Comparison of ENCODE assay signal across 8 cellular contexts in the genomic region with DNA sequence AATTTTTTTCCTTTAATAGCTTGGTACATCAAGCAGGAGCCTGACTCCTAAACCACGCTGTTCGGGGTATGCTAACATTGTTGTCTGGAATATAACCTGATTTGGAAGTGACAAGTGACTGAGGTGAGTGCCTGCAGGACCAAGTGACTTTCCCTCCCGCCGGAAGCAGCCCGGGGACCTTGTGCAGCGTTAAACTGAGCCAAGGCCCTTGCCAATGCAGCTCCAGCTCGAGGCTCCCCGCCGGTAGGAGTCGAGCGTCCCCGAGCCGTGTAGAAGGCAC. TPM values are rescaled to one million over a fixed set of nuclear protein-coding genes. Genes with fewer than 3 reads are reported as not detected.
DNase-seq lines count a peak whose midpoint lies in the region; ATAC-seq and TF ChIP-seq lines count a peak whose summit lies in the region.

No MANE protein-coding gene starts in this region.

- intact Hi-C loops in CD14-positive monocyte (cut with micrococcal nuclease), result no loop called here
- intact Hi-C loops in dendritic cell treated with granulocyte-macrophage colony-stimulating factor and Interleukin-4, amounts not matched to agents 40 ng/mL and 50 ng/mL, for 4 days (cut with micrococcal nuclease), result no loop called here
- intact Hi-C loops in CD4-positive, alpha-beta memory T cell (cut with micrococcal nuclease), result no loop called here

- no peak for DNase-seq in CD14-positive monocyte (ENCODE audit: low spot score)
- no peak for DNase-seq in naive B cell
- no peak for DNase-seq in CD4-positive, alpha-beta memory T cell
- DNase-seq in epidermal melanocyte (ENCODE audit: insufficient read length, low spot score), result no peak
- no peak for DNase-seq in activated naive CD4-positive, alpha-beta T cell treated with anti-CD3 and anti-CD28 coated beads, Interleukin-2, amount 10 ng/mL, durations not matched to agents 7 days and 5 days

- H3K4me1 ChIP-seq in CD4-positive, alpha-beta memory T cell (ENCODE audit: insufficient read depth, low read length), result no peaks in the 10 kb centered on the region

- POLR2A ChIA-PET in CD4-positive, alpha-beta memory T cell (lab: Charles Lee; ENCODE audit: partially characterized antibody), result no interaction called here

- H3K27ac Mint-ChIP-seq in CD14-positive monocyte (peak overlapping the region in 6 of 7 donors; percentile 30 to 83 (median 74)), naive B cell (no peak overlapping the region)
- peak overlapping the region; percentile 68 for H3K27ac Mint-ChIP-seq in dendritic cell treated with granulocyte-macrophage colony-stimulating factor and Interleukin-4, amounts not matched to agents 40 ng/mL and 50 ng/mL, for 4 days
- H3K27ac Mint-ChIP-seq in CD4-positive, alpha-beta memory T cell, result no peak overlapping the region
- no peak overlapping the region for H3K27ac Mint-ChIP-seq in activated naive CD4-positive, alpha-beta T cell treated with anti-CD3 and anti-CD28 coated beads, Interleukin-2, amount 10 ng/mL, durations not matched to agents 7 days and 5 days

- H3K27ac ChIP-seq in CD4-positive, alpha-beta memory T cell (ENCODE audit: low read depth, low read length), result no peak overlapping the region

- H3K4me1 Mint-ChIP-seq in CD14-positive monocyte, result peaks cover 56% of the 10 kb centered on the region
- H3K4me1 Mint-ChIP-seq in dendritic cell treated with granulocyte-macrophage colony-stimulating factor and Interleukin-4, amounts not matched to agents 40 ng/mL and 50 ng/mL, for 4 days (ENCODE audit: low read depth), result peaks cover 54% of the 10 kb centered on the region
- H3K4me1 Mint-ChIP-seq in naive B cell, result peaks cover 0 to 9% (median 0%) of the 10 kb centered on the region in 3 donors
- no peaks in the 10 kb centered on the region for H3K4me1 Mint-ChIP-seq in CD4-positive, alpha-beta memory T cell
- H3K4me1 Mint-ChIP-seq in activated naive CD4-positive, alpha-beta T cell treated with anti-CD3 and anti-CD28 coated beads, Interleukin-2, amount 10 ng/mL, durations not matched to agents 7 days and 5 days, result no peaks in the 10 kb centered on the region

- no peaks in the 10 kb centered on the region for H3K36me3 ChIP-seq in CD4-positive, alpha-beta memory T cell (ENCODE audit: insufficient read depth, low read length)

- TF ChIP-seq CTCF in CD14-positive monocyte (IDR thresholded peaks at IDR 0.05), result no peak

- peak; percentile 13 for ATAC-seq in HG02885 (IDR thresholded peaks at IDR 0.05; ENCODE audit: poor library complexity, unreplicated experiment)
- no peak for ATAC-seq in naive B cell (ENCODE audit: low read depth in 2 of 2)
- no peak for ATAC-seq in GM21526 (IDR thresholded peaks at IDR 0.05; ENCODE audit: low FRiP score, unreplicated experiment)

- H3K4me3 ChIP-seq in CD4-positive, alpha-beta memory T cell (ENCODE audit: low read length in 2 of 2), result no peak overlapping the region

- peaks cover 8% of the 10 kb centered on the region for H3K27me3 ChIP-seq in CD4-positive, alpha-beta memory T cell (ENCODE audit: insufficient read depth, low read length)

- CTCF ChIA-PET in CD4-positive, alpha-beta memory T cell (lab: Charles Lee; ENCODE audit: partially characterized antibody), result interaction anchor here (0.9 kb wide), 1 partner anchor 11 kb away, joined by 4 read pairs; no protein-coding TSS in a partner anchor
- CTCF ChIA-PET in activated naive CD4-positive, alpha-beta T cell treated with anti-CD3 and anti-CD28 coated beads, Interleukin-2, amount 10 ng/mL, durations not matched to agents 7 days and 5 days (lab: Charles Lee), result interaction anchor here (1.2 to 2.1 kb wide), 3 partner anchors 9 to 24 kb away, joined by 4 to 9 read pairs (median 7); no protein-coding TSS in a partner anchor

- H3K9me3 Mint-ChIP-seq in CD14-positive monocyte (peaks cover 0 to 3% (median 0%) of the 10 kb centered on the region in 7 donors), naive B cell (no peaks in the 10 kb centered on the region)
- no peaks in the 10 kb centered on the region for H3K9me3 Mint-ChIP-seq in dendritic cell treated with granulocyte-macrophage colony-stimulating factor and Interleukin-4, amounts not matched to agents 40 ng/mL and 50 ng/mL, for 4 days
- no peaks in the 10 kb centered on the region for H3K9me3 Mint-ChIP-seq in CD4-positive, alpha-beta memory T cell
- no peaks in the 10 kb centered on the region for H3K9me3 Mint-ChIP-seq in activated naive CD4-positive, alpha-beta T cell treated with anti-CD3 and anti-CD28 coated beads, Interleukin-2, amount 10 ng/mL, durations not matched to agents 7 days and 5 days

- no peaks in the 10 kb centered on the region for H3K9me3 ChIP-seq in CD4-positive, alpha-beta memory T cell (ENCODE audit: control insufficient read depth in 1 of 2, low read length in 2 of 2)

- H3K4me3 Mint-ChIP-seq in CD14-positive monocyte (peak overlapping the region; percentile 88 to 89), naive B cell (peak overlapping the region in 7 of 8 donors; percentile 34 to 77 (median 63))
- H3K4me3 Mint-ChIP-seq in dendritic cell treated with granulocyte-macrophage colony-stimulating factor and Interleukin-4, amounts not matched to agents 40 ng/mL and 50 ng/mL, for 4 days, result peak overlapping the region; percentile 83
- H3K4me3 Mint-ChIP-seq in CD4-positive, alpha-beta memory T cell, result peak overlapping the region in 2 of 8 donors; percentile 0 to 34
- H3K4me3 Mint-ChIP-seq in activated naive CD4-positive, alpha-beta T cell treated with anti-CD3 and anti-CD28 coated beads, Interleukin-2, amount 10 ng/mL, durations not matched to agents 7 days and 5 days, result no peak overlapping the region

- peaks cover 0 to 3% (median 0%) of the 10 kb centered on the region in 3 donors for H3K27me3 Mint-ChIP-seq in CD14-positive monocyte (ENCODE audit: low read depth in 3 of 3)
- peaks cover 7% of the 10 kb centered on the region for H3K27me3 Mint-ChIP-seq in dendritic cell treated with granulocyte-macrophage colony-stimulating factor and Interleukin-4, amounts not matched to agents 40 ng/mL and 50 ng/mL, for 4 days
- H3K27me3 Mint-ChIP-seq in naive B cell, result peaks cover 31 to 61% (median 41%) of the 10 kb centered on the region in 3 donors
- H3K27me3 Mint-ChIP-seq in CD4-positive, alpha-beta memory T cell, result peaks cover 31 to 38% of the 10 kb centered on the region in 2 donors
- peaks cover 61% of the 10 kb centered on the region for H3K27me3 Mint-ChIP-seq in activated naive CD4-positive, alpha-beta T cell treated with anti-CD3 and anti-CD28 coated beads, Interleukin-2, amount 10 ng/mL, durations not matched to agents 7 days and 5 days

- peaks cover 0 to 1% of the 10 kb centered on the region in 2 donors for H3K36me3 Mint-ChIP-seq in CD14-positive monocyte
- no peaks in the 10 kb centered on the region for H3K36me3 Mint-ChIP-seq in dendritic cell treated with granulocyte-macrophage colony-stimulating factor and Interleukin-4, amounts not matched to agents 40 ng/mL and 50 ng/mL, for 4 days (ENCODE audit: low read depth)
- peaks cover 7 to 8% of the 10 kb centered on the region in 2 donors for H3K36me3 Mint-ChIP-seq in naive B cell
- no peaks in the 10 kb centered on the region for H3K36me3 Mint-ChIP-seq in CD4-positive, alpha-beta memory T cell
- H3K36me3 Mint-ChIP-seq in activated naive CD4-positive, alpha-beta T cell treated with anti-CD3 and anti-CD28 coated beads, Interleukin-2, amount 10 ng/mL, durations not matched to agents 7 days and 5 days, result no peaks in the 10 kb centered on the region

RNA-seq across cellular contexts. Expression of a gene that starts 0.7 kb away (rescaled TPM):
- 10 to 100 TPM; 70.9 to 80.6 TPM for polyA plus RNA-seq in CD14-positive monocyte
- polyA plus RNA-seq in naive B cell (ENCODE audit: low read depth in 6 of 6), result under 1 TPM in 4 of 6 donors, not detected in 2; 0.19 to 0.91 (median 0.32) TPM
- not detected for total RNA-seq in CD4-positive, alpha-beta memory T cell
- not detected for polyA plus RNA-seq in CD4-positive, alpha-beta memory T cell

RNA-seq across cellular contexts. Expression of a gene that starts 37.9 kb away (rescaled TPM):
- polyA plus RNA-seq in CD14-positive monocyte, result under 1 TPM; 0.29 to 0.56 TPM
- polyA plus RNA-seq in naive B cell (ENCODE audit: low read depth in 6 of 6), result 10 to 100 TPM in 2 of 6 donors, 1 to 10 TPM in 4; 2.4 to 23.7 (median 4.0) TPM
- total RNA-seq in CD4-positive, alpha-beta memory T cell, result not detected
- under 1 TPM in 1 of 2 donors, not detected in 1; 0.25 TPM for polyA plus RNA-seq in CD4-positive, alpha-beta memory T cell

Comparison
In these comparisons a context has a peak if more than half of its experiments do, and no peak if none do; other contexts are left out.
1. H3K27ac Mint-ChIP-seq: peak in CD14-positive monocyte (6 of 7) and dendritic cell treated with granulocyte-macrophage colony-stimulating factor and Interleukin-4, amounts not matched to agents 40 ng/mL and 50 ng/mL, for 4 days (single experiment); none in naive B cell (0 of 6), CD4-positive, alpha-beta memory T cell (0 of 7) and activated naive CD4-positive, alpha-beta T cell treated with anti-CD3 and anti-CD28 coated beads, Interleukin-2, amount 10 ng/mL, durations not matched to agents 7 days and 5 days (single experiment).
2. RNA of a gene that starts 0.7 kb away (polyA plus RNA-seq): 70.9 to 80.6 TPM in CD14-positive monocyte; 0.19 to 0.91 TPM in naive B cell and not detected in CD4-positive, alpha-beta memory T cell; every median in the first group is over 10 times any median in the second.